14 cellular contexts compared by ENCODE assay signal in the genomic region with DNA sequence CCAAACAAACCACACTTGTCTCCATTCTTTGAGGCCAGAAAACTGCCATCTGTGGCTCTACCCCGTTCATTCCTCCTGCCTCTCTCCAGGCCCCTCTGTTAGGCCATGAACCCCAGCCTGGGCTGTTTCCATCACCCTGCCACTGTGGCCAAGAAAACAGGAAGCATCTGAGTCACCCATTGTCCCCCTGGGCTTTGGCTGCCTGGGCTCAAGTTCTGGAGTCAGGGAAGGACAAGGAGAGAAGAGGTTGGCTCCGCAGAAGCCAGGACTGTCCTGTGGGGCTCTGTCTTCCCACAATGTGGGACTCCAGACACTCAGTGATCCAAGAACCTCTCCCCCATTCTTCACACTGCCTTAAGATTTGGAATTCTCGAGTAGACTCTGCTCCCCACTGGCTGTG. TPM values are rescaled to one million over a fixed set of nuclear protein-coding genes. Genes with fewer than 3 reads are reported as not detected.
A peak's percentile ranks its signal among the peaks of the same experiment; 100 is the strongest.
DNase-seq lines count a peak whose midpoint lies in the region; ATAC-seq and TF ChIP-seq lines count a peak whose summit lies in the region.
"Had no signal": no experiment of that assay in that cellular context is flagged by ENCODE, and none has a peak within 500 bp of the region (broad histone marks: within the 10 kb centered on the region; RNA-seq: fewer than 3 reads in every experiment).

No MANE protein-coding gene starts in this region.

- H3K36me3 Mint-ChIP-seq in activated CD4-positive, alpha-beta T cell treated with anti-CD3 and anti-CD28 coated beads, Interleukin-2, amount 10 ng/mL, durations not matched to agents 7 days and 5 days (ENCODE audit: low read depth), result no peaks in the 10 kb centered on the region
- peaks cover 6% of the 10 kb centered on the region for H3K36me3 Mint-ChIP-seq in Caco-2 (ENCODE audit: insufficient read depth, unreplicated experiment)

- H3K4me3 ChIP-seq in ACC112 (ENCODE audit: low read depth, low read length) (no peak overlapping the region), MG63 (no peak overlapping the region), right lobe of liver (no peak overlapping the region), Caco-2 (ENCODE audit: low read depth, low read length) (no peak overlapping the region)

- H3K4me1 Mint-ChIP-seq in activated CD4-positive, alpha-beta T cell treated with anti-CD3 and anti-CD28 coated beads, Interleukin-2, amount 10 ng/mL, durations not matched to agents 7 days and 5 days, result no peaks in the 10 kb centered on the region
- peaks cover 7% of the 10 kb centered on the region for H3K4me1 Mint-ChIP-seq in Caco-2 (ENCODE audit: low read depth, unreplicated experiment)

- no peaks in the 10 kb centered on the region for H3K79me2 ChIP-seq in ACC112 (ENCODE audit: control insufficient read depth, insufficient read depth, low read length, unreplicated experiment)

- TF ChIP-seq POLR2A in right lobe of liver (IDR thresholded peaks at IDR 0.05), result no peak

- CTCF ChIA-PET in activated CD4-positive, alpha-beta T cell treated with anti-CD3 and anti-CD28 coated beads, Interleukin-2, amount 10 ng/mL, durations not matched to agents 7 days and 5 days (lab: Charles Lee), result no interaction called here
- CTCF ChIA-PET in Caco-2 (lab: Charles Lee), result interaction anchor here (0.6 kb wide), 1 partner anchor 12 kb away, joined by 4 read pairs; no protein-coding TSS in a partner anchor

- intact Hi-C loops in right lobe of liver (cut with DNase I), result no loop called here
- intact Hi-C loops in Caco-2 (cut with micrococcal nuclease; ENCODE audit: unreplicated experiment), result no loop called here

- H3K36me3 ChIP-seq in ACC112 (ENCODE audit: insufficient read depth, low read length) (no peaks in the 10 kb centered on the region), MG63 (no peaks in the 10 kb centered on the region), right lobe of liver (no peaks in the 10 kb centered on the region), Caco-2 (ENCODE audit: control insufficient read depth, insufficient read depth, low read length) (no peaks in the 10 kb centered on the region)

- POLR2A ChIA-PET in activated CD4-positive, alpha-beta T cell treated with anti-CD3 and anti-CD28 coated beads, Interleukin-2, amount 10 ng/mL, durations not matched to agents 7 days and 5 days (lab: Charles Lee), result no interaction called here
- POLR2A ChIA-PET in Caco-2 (lab: Charles Lee), result no interaction called here

- no TSS peak for BruUV-seq in Caco-2 (replicated peaks; lab: Mats Ljungman, UMichigan)

- peak overlapping the region; percentile 36 for H2AFZ ChIP-seq in ACC112 (ENCODE audit: low read length, unreplicated experiment)

- H3K27me3 ChIP-seq in ACC112 (ENCODE audit: insufficient read depth, low read length), result no peaks in the 10 kb centered on the region
- no peaks in the 10 kb centered on the region for H3K27me3 ChIP-seq in MG63
- no peaks in the 10 kb centered on the region for H3K27me3 ChIP-seq in right lobe of liver
- no peaks in the 10 kb centered on the region for H3K27me3 ChIP-seq in Caco-2 (replicated peaks; ENCODE audit: control insufficient read depth, insufficient read depth, low read length)

- H3K27ac ChIP-seq in ACC112 (ENCODE audit: low read depth, low read length), result peak overlapping the region; percentile 8; the same call in 1 of the 2 replicates
- no peak overlapping the region for H3K27ac ChIP-seq in right lobe of liver
- H3K27ac ChIP-seq: foreskin keratinocyte had no signal

- 54% methylated on average over 3 of the region's 3 CpGs for WGBS in right lobe of liver (ENCODE audit: insufficient coverage, low coverage, low lambda C conversion rate, missing lambda C conversion rate)

- H3K4me1 ChIP-seq in ACC112 (ENCODE audit: control insufficient read depth, insufficient read depth, low read length, unreplicated experiment) (peaks cover 29% of the 10 kb centered on the region), right lobe of liver (no peaks in the 10 kb centered on the region), Caco-2 (peaks cover 8% of the 10 kb centered on the region; the same call in 1 of the 2 replicates)

- no peaks in the 10 kb centered on the region for H3K9me3 Mint-ChIP-seq in activated CD4-positive, alpha-beta T cell treated with anti-CD3 and anti-CD28 coated beads, Interleukin-2, amount 10 ng/mL, durations not matched to agents 7 days and 5 days
- H3K9me3 Mint-ChIP-seq in Caco-2 (ENCODE audit: unreplicated experiment), result no peaks in the 10 kb centered on the region

- H3K27me3 Mint-ChIP-seq in activated CD4-positive, alpha-beta T cell treated with anti-CD3 and anti-CD28 coated beads, Interleukin-2, amount 10 ng/mL, durations not matched to agents 7 days and 5 days, result peaks cover 2% of the 10 kb centered on the region
- no peaks in the 10 kb centered on the region for H3K27me3 Mint-ChIP-seq in Caco-2 (ENCODE audit: insufficient read depth, unreplicated experiment)

- no peak overlapping the region for H3K4me3 Mint-ChIP-seq in activated CD4-positive, alpha-beta T cell treated with anti-CD3 and anti-CD28 coated beads, Interleukin-2, amount 10 ng/mL, durations not matched to agents 7 days and 5 days
- no peak overlapping the region for H3K4me3 Mint-ChIP-seq in Caco-2 (ENCODE audit: unreplicated experiment)
- H3K4me3 Mint-ChIP-seq: T-helper 17 cell had no signal

- TF ChIP-seq CTCF in right lobe of liver (IDR thresholded peaks at IDR 0.05) (no peak), Caco-2 (IDR thresholded peaks at IDR 0.05; ENCODE audit: insufficient read depth in 1 of 2, low read depth in 1 of 2, low read length in 1 of 2, severe bottlenecking in 1 of 2, unreplicated experiment in 1 of 2) (no peak)

- peak in 3 of 4 donors; percentile 11 to 57 (median 51) for ATAC-seq in right lobe of liver
- ATAC-seq: foreskin keratinocyte, T-helper 17 cell had no signal

- peak; percentile 49 for DNase-seq in MG63
- peak; percentile 80 for DNase-seq in dermis blood vessel endothelial cell
- no peak for DNase-seq in right lobe of liver
- DNase-seq in activated CD4-positive, alpha-beta T cell treated with anti-CD3 and anti-CD28 coated beads, Interleukin-2, amount 10 ng/mL, durations not matched to agents 7 days and 5 days, result no peak
- no peak for DNase-seq in OCI-M1 (lab: John Stamatoyannopoulos, UW)
- DNase-seq in Caco-2, result no peak
- DNase-seq in activated CD4-positive, CD25-positive, alpha-beta regulatory T cell (lab: John Stamatoyannopoulos, UW), result no peak
- DNase-seq: activated naive CD4-positive, alpha-beta T cell treated with anti-CD3 and anti-CD28 coated beads, Interleukin-2, amount 50 U/mL, for 16 hours; foreskin keratinocyte; kidney; stimulated activated CD4-positive, alpha-beta T cell treated with anti-CD3 and anti-CD28 coated beads, Interleukin-15, amount 100 ng/mL, for 24 hours; T-helper 17 cell had no signal

- H3K9me3 ChIP-seq in MG63 (no peaks in the 10 kb centered on the region), right lobe of liver (no peaks in the 10 kb centered on the region), Caco-2 (no peaks in the 10 kb centered on the region)

- H3K27ac Mint-ChIP-seq in activated CD4-positive, alpha-beta T cell treated with anti-CD3 and anti-CD28 coated beads, Interleukin-2, amount 10 ng/mL, durations not matched to agents 7 days and 5 days, result no peak overlapping the region
- no peak overlapping the region for H3K27ac Mint-ChIP-seq in Caco-2 (ENCODE audit: unreplicated experiment)
- H3K27ac Mint-ChIP-seq: T-helper 17 cell had no signal

RNA-seq across cellular contexts. Expression of gene LCTL, which starts 14.8 kb away (rescaled TPM):
- 0.43 TPM in 1 of 2 replicates, not detected in the other for total RNA-seq in MG63 (2014; rRNA removed; shearing (Covaris generic); ENCODE audit: low replicate concordance)
- total RNA-seq in dermis blood vessel endothelial cell (not detected in 2 replicates), right lobe of liver (not detected), Caco-2 (2022) (not detected in 2 replicates)
- not detected for total RNA-seq in activated CD4-positive, alpha-beta T cell treated with anti-CD3 and anti-CD28 coated beads, Interleukin-2, amount 10 ng/mL, durations not matched to agents 7 days and 5 days
- total RNA-seq: activated CD8-positive, alpha-beta memory T cell treated with anti-CD3 and anti-CD28 coated beads for 36 hours; kidney; T-helper 17 cell had no signal

Comparison
In these comparisons a context has a peak if more than half of its experiments do, and no peak if none do; other contexts are left out.
1. DNase-seq: peak in MG63 (single experiment) and dermis blood vessel endothelial cell (single experiment); none in right lobe of liver (0 of 3), activated CD4-positive, alpha-beta T cell treated with anti-CD3 and anti-CD28 coated beads, Interleukin-2, amount 10 ng/mL, durations not matched to agents 7 days and 5 days (single experiment), OCI-M1 (single experiment), Caco-2 (0 of 2) and activated CD4-positive, CD25-positive, alpha-beta regulatory T cell (0 of 4).